8 cellular contexts compared by ENCODE assay signal in genomic region chr20:49937023-49937929, GRCh38. TPM values are rescaled to one million over a fixed set of nuclear protein-coding genes. Genes with fewer than 3 reads are reported as not detected.
DNase-seq lines count a peak whose midpoint lies in the region; TF ChIP-seq lines count a peak whose summit lies in the region.

No MANE protein-coding gene starts in this region.

- no peak for TF ChIP-seq CTCF in astrocyte of the cerebellum (IDR thresholded peaks at IDR 0.05; ENCODE audit: low read depth, low read length, missing control alignments)
- TF ChIP-seq CTCF in lower leg skin (IDR thresholded peaks at IDR 0.05): no peak
- TF ChIP-seq CTCF in type B pancreatic cell (conservative IDR thresholded peaks at IDR 0.05): no peak

- peak overlapping the region; percentile 90 for H3K27ac Mint-ChIP-seq in type B pancreatic cell

- H3K4me1 Mint-ChIP-seq in type B pancreatic cell (ENCODE audit: unreplicated experiment): peaks cover 35% of the 10 kb centered on the region

- in situ Hi-C loops in KBM-7 (cut with MboI; ENCODE audit: low pct_unique_long_range_greater_than_20kb, low sequenced_read_pairs) (no loop called here), astrocyte of the cerebellum (cut with HindIII; ENCODE audit: low sequenced_read_pairs) (no loop called here)

- intact Hi-C loops in lower leg skin (cut with DNase I; ENCODE audit: low total_unique reads): no loop called here

- no peaks in the 10 kb centered on the region for H3K27me3 Mint-ChIP-seq in type B pancreatic cell

- no peaks in the 10 kb centered on the region for H3K9me3 Mint-ChIP-seq in type B pancreatic cell

- DNase-seq in SIG-M5 treated with dmso at 0.1 percent for 504 hours (lab: John Stamatoyannopoulos, UW; ENCODE audit: unreplicated experiment) (peak; percentile 77), SIG-M5 (lab: John Stamatoyannopoulos, UW) (no peak), KBM-7 (peak; percentile 84), astrocyte of the cerebellum (ENCODE audit: low read depth) (no peak), lower leg skin (ENCODE audit: low spot score in 2 of 2) (peak in 1 of 2 donors; percentile 84), type B pancreatic cell (ENCODE audit: extremely low spot score, unreplicated experiment) (no peak), NCI-H2029 (lab: John Stamatoyannopoulos, UW) (no peak)
- no peak for DNase-seq in stimulated activated CD4-positive, alpha-beta T cell treated with anti-CD3 and anti-CD28 coated beads, Interleukin-2, amount 100 ng/mL, for 48 hours

- peaks cover 4% of the 10 kb centered on the region for H3K36me3 Mint-ChIP-seq in type B pancreatic cell

- H3K4me3 ChIP-seq in astrocyte of the cerebellum (ENCODE audit: low read depth, low read length) (peak overlapping the region; percentile 82), lower leg skin (ENCODE audit: low read depth, poor library complexity, severe bottlenecking) (peak overlapping the region; percentile 75)

- 9 to 15% methylated on average over 12 of the region's 12 CpGs for WGBS in lower leg skin, 2 donors

- TF ChIP-seq POLR2A in lower leg skin (IDR thresholded peaks at IDR 0.05): no peak

- peak overlapping the region; percentile 99 for H3K4me3 Mint-ChIP-seq in type B pancreatic cell

RNA-seq across cellular contexts. Expression of gene RNF114, which starts 1.1 kb away (rescaled TPM):
- total RNA-seq in lower leg skin (100 to 1,000 TPM in 2 of 4 donors, 10 to 100 TPM in 2; 48.7 to 166 (median 103) TPM), type B pancreatic cell (ENCODE audit: low replicate concordance) (62.9 and 72.1 TPM in 2 replicates)

RNA-seq across cellular contexts. Expression of gene SPATA2, which starts 21.9 kb away (rescaled TPM):
- total RNA-seq in lower leg skin (1 to 10 TPM; 5.3 to 8.2 (median 6.2) TPM), type B pancreatic cell (ENCODE audit: low replicate concordance) (9.2 and 11.3 TPM in 2 replicates)

RNA-seq across cellular contexts. Expression of gene SNAI1, which starts 45.5 kb away (rescaled TPM):
- total RNA-seq in lower leg skin (1 to 10 TPM in 3 of 4 donors, under 1 TPM in 1; 0.65 to 3.7 (median 1.3) TPM), type B pancreatic cell (ENCODE audit: low replicate concordance) (12.1 and 30.8 TPM in 2 replicates)

Comparison
In these comparisons a context has a peak if more than half of its experiments do, and no peak if none do; other contexts are left out.
1. DNase-seq: peak in SIG-M5 treated with dmso at 0.1 percent for 504 hours (single experiment) and KBM-7 (single experiment); none in SIG-M5 (single experiment), astrocyte of the cerebellum (single experiment), type B pancreatic cell (single experiment), stimulated activated CD4-positive, alpha-beta T cell treated with anti-CD3 and anti-CD28 coated beads, Interleukin-2, amount 100 ng/mL, for 48 hours (0 of 2) and NCI-H2029 (single experiment).